In the genomic region with DNA sequence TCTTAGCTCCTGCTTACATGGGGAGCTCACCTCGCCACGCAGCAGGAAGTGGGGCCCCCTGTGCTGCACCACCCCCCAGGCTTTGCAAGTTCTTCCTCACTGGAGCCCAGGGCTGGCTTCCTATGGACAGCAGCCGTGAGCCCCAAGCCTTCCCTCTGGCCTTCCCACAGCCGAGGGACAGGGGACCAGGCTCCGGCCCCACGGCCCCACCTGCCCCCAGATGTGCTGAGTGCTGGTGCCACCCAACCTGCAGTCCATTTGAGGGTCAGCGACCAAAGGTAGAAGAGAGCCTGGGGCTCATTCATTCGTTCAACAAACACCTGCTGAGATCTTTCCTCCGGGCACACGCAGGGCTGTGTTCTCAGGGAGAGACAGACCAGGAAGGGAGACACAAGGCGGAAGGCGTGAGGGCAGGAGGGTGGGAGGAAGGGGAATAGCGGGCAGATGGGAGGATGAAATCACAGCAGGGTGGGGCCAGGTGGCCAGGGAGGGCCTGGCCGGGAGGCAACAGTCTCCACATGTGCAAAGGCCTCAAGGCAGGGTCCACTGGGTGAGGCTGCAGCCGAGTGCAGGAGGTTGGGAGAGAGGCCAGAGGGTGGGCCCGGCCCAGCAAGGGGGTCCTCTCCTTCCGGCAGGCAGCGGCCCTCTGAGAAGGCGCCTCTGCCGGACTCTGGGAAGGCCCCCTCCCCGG, we compare ENCODE assay signal across 19 cellular contexts.
DNase-seq lines count a peak whose midpoint lies in the region; ATAC-seq, FAIRE-seq and TF ChIP-seq lines count a peak whose summit lies in the region.
"Had no signal": no experiment of that assay in that cellular context is flagged by ENCODE, and none has a peak within 500 bp of the region (broad histone marks: within the 10 kb centered on the region; RNA-seq: fewer than 3 reads in every experiment).

No MANE protein-coding gene starts in this region.

- POLR2A ChIA-PET in MCF 10A (lab: Yijun Ruan, JAX): no interaction called here

- CTCF ChIA-PET in MCF 10A (lab: Yijun Ruan, JAX): no interaction called here

- no peaks in the 10 kb centered on the region for H3K4me1 Mint-ChIP-seq in MCF 10A (ENCODE audit: insufficient read depth, unreplicated experiment)
- no peaks in the 10 kb centered on the region for H3K4me1 Mint-ChIP-seq in astrocyte (ENCODE audit: low read depth, unreplicated experiment)
- H3K4me1 Mint-ChIP-seq: stimulated activated effector memory CD8-positive, alpha-beta T cell treated with anti-CD3 and anti-CD28 coated beads, Interleukin-12 subunit alpha, Interleukin-12 subunit beta, amount 100 ng/mL, for 72 hours had no signal

- H3K4me3 Mint-ChIP-seq in MCF 10A (ENCODE audit: unreplicated experiment) (no peak overlapping the region), astrocyte (ENCODE audit: unreplicated experiment) (no peak overlapping the region)
- H3K4me3 Mint-ChIP-seq: stimulated activated effector memory CD8-positive, alpha-beta T cell treated with anti-CD3 and anti-CD28 coated beads, Interleukin-12 subunit alpha, Interleukin-12 subunit beta, amount 100 ng/mL, for 72 hours; T-helper 2 cell treated with Interferon-gamma antibody and Interleukin-4, amounts not matched to agents 5 μg/mL and 100 μg/mL, for 36 hours had no signal

- peaks cover under 1% of the 10 kb centered on the region in 2 donors for H3K9me3 ChIP-seq in breast epithelium
- H3K9me3 ChIP-seq in astrocyte (ENCODE audit: insufficient read depth, low read depth, low read length): peaks cover 3% of the 10 kb centered on the region
- peaks cover 3% of the 10 kb centered on the region for H3K9me3 ChIP-seq in lower lobe of right lung
- no peaks in the 10 kb centered on the region for H3K9me3 ChIP-seq in uterus
- 0 out of 2 replicates have a peak, but pooled peaks cover 3% of the 10 kb centered on the region for H3K9me3 ChIP-seq in MG63

- intact Hi-C loops in breast epithelium (cut with DNase I; ENCODE audit: low total_unique reads): no loop called here
- intact Hi-C loops in MCF 10A (cut with micrococcal nuclease): no loop called here
- intact Hi-C loops in lower lobe of right lung (cut with DNase I): no loop called here
- intact Hi-C loops in uterus (cut with DNase I; ENCODE audit: low total_unique reads): no loop called here

- no peak for FAIRE-seq in astrocyte (lab: Jason Lieb, UNC)
- FAIRE-seq: islet of Langerhans, small intestine had no signal

- H3K36me3 Mint-ChIP-seq in MCF 10A (ENCODE audit: insufficient read depth, unreplicated experiment) (peaks cover 5% of the 10 kb centered on the region), astrocyte (ENCODE audit: low read depth, unreplicated experiment) (no peaks in the 10 kb centered on the region)
- H3K36me3 Mint-ChIP-seq: stimulated activated effector memory CD8-positive, alpha-beta T cell treated with anti-CD3 and anti-CD28 coated beads, Interleukin-12 subunit alpha, Interleukin-12 subunit beta, amount 100 ng/mL, for 72 hours had no signal

- H3K27ac ChIP-seq in breast epithelium (peak overlapping the region; percentile 12 to 63), astrocyte (ENCODE audit: low read depth, low read length) (no peak overlapping the region), lower lobe of right lung (no peak overlapping the region), uterus (no peak overlapping the region)
- H3K27ac ChIP-seq: ascending aorta, KMS-11 had no signal

- TF ChIP-seq CTCF in breast epithelium (IDR thresholded peaks at IDR 0.05) (no peak), MCF 10A (IDR thresholded peaks at IDR 0.05; ENCODE audit: unreplicated experiment) (no peak), astrocyte (IDR thresholded peaks at IDR 0.05; ENCODE audit: insufficient read depth, low read depth, low read length) (no peak), lower lobe of right lung (IDR thresholded peaks at IDR 0.05) (no peak), uterus (IDR thresholded peaks at IDR 0.05) (no peak)

- H3K27ac Mint-ChIP-seq in MCF 10A (ENCODE audit: low read depth, unreplicated experiment) (no peak overlapping the region), astrocyte (ENCODE audit: unreplicated experiment) (peak overlapping the region; percentile 72)
- H3K27ac Mint-ChIP-seq: activated T-helper 2 cell treated with anti-CD3 and anti-CD28 coated beads, Interferon-gamma antibody, Interleukin-2, Interleukin-4, amounts not matched to agents 10 μg/mL and 5 μg/mL and 100 μg/mL, durations not matched to agents 14 hours and 24 hours and 36 hours; stimulated activated effector memory CD8-positive, alpha-beta T cell treated with anti-CD3 and anti-CD28 coated beads, Interleukin-12 subunit alpha, Interleukin-12 subunit beta, amount 100 ng/mL, for 72 hours; T-helper 2 cell treated with Interferon-gamma antibody and Interleukin-4, amounts not matched to agents 5 μg/mL and 100 μg/mL, for 36 hours had no signal

- H3K4me1 ChIP-seq in breast epithelium: no peaks in the 10 kb centered on the region
- H3K4me1 ChIP-seq in astrocyte (ENCODE audit: insufficient read depth, low read length): no peaks in the 10 kb centered on the region
- H3K4me1 ChIP-seq in lower lobe of right lung: no peaks in the 10 kb centered on the region
- H3K4me1 ChIP-seq in uterus: no peaks in the 10 kb centered on the region
- H3K4me1 ChIP-seq: ascending aorta had no signal

- H3K9ac ChIP-seq in astrocyte (ENCODE audit: low read length): no peak overlapping the region
- H3K9ac ChIP-seq: KMS-11 had no signal

- H3K27me3 Mint-ChIP-seq in MCF 10A (ENCODE audit: insufficient read depth, unreplicated experiment) (no peaks in the 10 kb centered on the region), astrocyte (ENCODE audit: low read depth, unreplicated experiment) (peaks cover 14% of the 10 kb centered on the region)

- H3K9me3 Mint-ChIP-seq in MCF 10A (ENCODE audit: unreplicated experiment): no peaks in the 10 kb centered on the region
- H3K9me3 Mint-ChIP-seq in astrocyte (ENCODE audit: unreplicated experiment): peaks cover 9% of the 10 kb centered on the region

- no peaks in the 10 kb centered on the region for H3K27me3 ChIP-seq in breast epithelium
- no peaks in the 10 kb centered on the region for H3K27me3 ChIP-seq in astrocyte (ENCODE audit: insufficient read depth, low read length)
- no peaks in the 10 kb centered on the region for H3K27me3 ChIP-seq in lower lobe of right lung (ENCODE audit: low read depth)
- no peaks in the 10 kb centered on the region for H3K27me3 ChIP-seq in uterus
- no peaks in the 10 kb centered on the region for H3K27me3 ChIP-seq in MG63
- H3K27me3 ChIP-seq: ascending aorta had no signal

- no peak overlapping the region for H3K4me3 ChIP-seq in breast epithelium
- no peak overlapping the region for H3K4me3 ChIP-seq in astrocyte (ENCODE audit: insufficient read depth, low read depth, low read length)
- H3K4me3 ChIP-seq in lower lobe of right lung: no peak overlapping the region
- H3K4me3 ChIP-seq in uterus: no peak overlapping the region
- H3K4me3 ChIP-seq in MG63: no peak overlapping the region
- H3K4me3 ChIP-seq: ascending aorta had no signal

- TF ChIP-seq POLR2A in breast epithelium (IDR thresholded peaks at IDR 0.05): no peak
- TF ChIP-seq POLR2A in uterus (IDR thresholded peaks at IDR 0.05): no peak

- H2AFZ ChIP-seq in astrocyte (ENCODE audit: low read depth, low read length): no peak overlapping the region

- ATAC-seq in lower lobe of right lung: no peak
- ATAC-seq: stimulated activated effector memory CD8-positive, alpha-beta T cell treated with anti-CD3 and anti-CD28 coated beads, Interleukin-12 subunit alpha, Interleukin-12 subunit beta, amount 100 ng/mL, for 72 hours had no signal

- no peak overlapping the region for H3K4me2 ChIP-seq in astrocyte (ENCODE audit: low read length)
- H3K4me2 ChIP-seq: KMS-11 had no signal

- no peaks in the 10 kb centered on the region for H3K36me3 ChIP-seq in breast epithelium
- H3K36me3 ChIP-seq in astrocyte (ENCODE audit: insufficient read depth, low read length): no peaks in the 10 kb centered on the region
- H3K36me3 ChIP-seq in lower lobe of right lung: no peaks in the 10 kb centered on the region
- no peaks in the 10 kb centered on the region for H3K36me3 ChIP-seq in uterus
- H3K36me3 ChIP-seq in MG63: no peaks in the 10 kb centered on the region
- H3K36me3 ChIP-seq: ascending aorta had no signal

- no peak for DNase-seq in breast epithelium (ENCODE audit: low spot score in 2 of 2)
- no peak for DNase-seq in MCF 10A (ENCODE audit: unreplicated experiment)
- DNase-seq in astrocyte (ENCODE audit: low read depth): no peak
- DNase-seq in lower lobe of right lung: peak; percentile 31
- DNase-seq in uterus: peak; percentile 8 to 9
- no peak for DNase-seq in MG63
- no peak for DNase-seq in NK-92 (lab: John Stamatoyannopoulos, UW; ENCODE audit: unreplicated experiment)
- DNase-seq in NCI-H226: no peak
- DNase-seq: activated CD4-positive, alpha-beta T cell treated with anti-CD3 and anti-CD28 coated beads for 48 hours; NCI-H1105; occipital lobe; SIG-M5; small intestine had no signal

- H3K79me2 ChIP-seq in astrocyte (ENCODE audit: insufficient read depth, low read length): no peaks in the 10 kb centered on the region

- no peaks in the 10 kb centered on the region for H4K20me1 ChIP-seq in astrocyte (ENCODE audit: insufficient read depth, low read length)

- no TSS peak for BruUV-seq in MCF 10A (replicated peaks; lab: Mats Ljungman, UMichigan)

Comparison
In these comparisons a context has a peak if more than half of its experiments do, and no peak if none do; other contexts are left out.
1. DNase-seq: peak in lower lobe of right lung (single experiment) and uterus (2 of 2); none in breast epithelium (0 of 2), MCF 10A (single experiment), astrocyte (single experiment), MG63 (single experiment), NK-92 (single experiment) and NCI-H226 (single experiment).
2. H3K27ac ChIP-seq: peak in breast epithelium (2 of 2); none in astrocyte (single experiment), lower lobe of right lung (single experiment) and uterus (0 of 2).